Comparison of ENCODE assay signal across 8 cellular contexts in the genomic region with DNA sequence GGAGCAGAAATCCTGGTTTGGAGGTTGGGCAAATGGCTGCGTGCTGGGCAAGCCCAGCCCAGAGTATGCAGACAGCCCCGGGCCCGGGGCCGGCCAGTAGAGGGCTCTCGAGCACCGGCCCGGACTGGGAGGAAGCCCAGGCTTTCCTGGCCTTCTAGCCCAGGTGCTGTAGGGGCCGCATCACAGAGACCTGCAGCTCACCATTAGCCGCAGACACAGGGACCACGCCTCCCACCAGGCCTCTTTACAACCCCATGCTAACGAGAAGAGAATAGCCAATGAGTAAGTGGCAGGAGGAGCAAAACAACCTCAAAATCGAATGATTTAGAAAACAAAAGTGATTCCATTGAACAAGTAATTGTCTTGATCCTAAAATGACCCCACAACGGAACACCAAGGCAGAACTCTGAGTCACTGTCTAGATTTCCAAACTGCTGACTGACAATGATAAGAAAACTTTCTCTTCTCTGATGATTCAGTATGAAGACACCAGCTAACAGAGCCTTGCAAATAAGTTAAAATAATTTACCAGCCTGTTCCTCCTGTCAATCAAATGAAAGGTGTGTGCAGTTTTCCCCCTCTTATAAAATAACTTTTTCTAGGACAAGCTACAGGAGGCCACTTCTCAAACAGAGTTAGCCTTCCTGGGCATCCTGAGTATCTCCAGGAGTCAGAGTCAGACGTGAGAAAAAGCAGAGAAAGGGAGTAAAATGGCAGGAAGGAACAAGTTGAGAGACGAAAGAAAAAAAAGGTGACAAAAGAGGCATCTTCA.
DNase-seq lines count a peak whose midpoint lies in the region; ATAC-seq, FAIRE-seq and TF ChIP-seq lines count a peak whose summit lies in the region.

No MANE protein-coding gene starts in this region.

- peaks cover 19% of the 10 kb centered on the region for H3K4me1 Mint-ChIP-seq in endothelial cell (ENCODE audit: unreplicated experiment)

- POLR2A ChIA-PET in AG04450 (lab: Yijun Ruan, JAX), result interaction anchor here (0.6 to 0.7 kb wide), 2 partner anchors 152 to 324 kb away, joined by 4 to 9 read pairs; no protein-coding TSS in a partner anchor

- peaks cover 4% of the 10 kb centered on the region for H3K36me3 Mint-ChIP-seq in endothelial cell (ENCODE audit: low read depth, unreplicated experiment)

- peak; percentile 63 for ATAC-seq in HG03159 (IDR thresholded peaks at IDR 0.05; ENCODE audit: unreplicated experiment)

- peak; percentile 63 for FAIRE-seq in GM18507 (lab: Jason Lieb, UNC)

- no peak overlapping the region for H3K27ac Mint-ChIP-seq in endothelial cell (ENCODE audit: unreplicated experiment)

- H3K27me3 ChIP-seq in AG04450 (ENCODE audit: control insufficient read depth, insufficient read depth, low read length), result peaks cover 11% of the 10 kb centered on the region

- H3K9me3 ChIP-seq in AG04450 (ENCODE audit: control insufficient read depth, insufficient read depth, low read length), result no peaks in the 10 kb centered on the region

- peak; percentile 96 for TF ChIP-seq CTCF in AG04450 (IDR thresholded peaks at IDR 0.05; ENCODE audit: low read depth, low read length)
- peak; percentile 46 for TF ChIP-seq CTCF in endothelial cell (IDR thresholded peaks at IDR 0.05; ENCODE audit: unreplicated experiment)

- CTCF ChIA-PET in AG04450 (lab: Charles Lee), result interaction anchor here (0.6 to 5.0 kb wide), 43 partner anchors 8 to 1359 kb away, joined by 3 to 143 read pairs (median 4); no protein-coding TSS in a partner anchor

- DNase-seq in AG04450 (ENCODE audit: low read depth, low spot score) (no peak), GM18507 (ENCODE audit: extremely low spot score, insufficient read length, low read depth) (peak; percentile 49), NCI-H82 (lab: John Stamatoyannopoulos, UW) (peak; percentile 88), endothelial cell (ENCODE audit: low spot score) (peak; percentile 88), middle frontal gyrus (ENCODE audit: extremely low spot score, low spot score) (peak; percentile 40)
- DNase-seq in activated CD8-positive, alpha-beta memory T cell treated with anti-CD3 and anti-CD28 coated beads for 48 hours (ENCODE audit: low read depth in 2 of 3, low spot score in 2 of 3), result peak; percentile 32 to 44 (median 36)
- peak; percentile 55 to 73 for DNase-seq in stimulated activated CD8-positive, alpha-beta memory T cell treated with anti-CD3 and anti-CD28 coated beads, Interleukin-7, amount 100 ng/mL, for 48 hours (ENCODE audit: extremely low read depth in 1 of 2, low read depth in 1 of 2)

- no peak overlapping the region for H3K27ac ChIP-seq in AG04450 (ENCODE audit: low read depth, low read length)

- peaks cover 12% of the 10 kb centered on the region for H3K27me3 Mint-ChIP-seq in endothelial cell (ENCODE audit: unreplicated experiment)

- H3K9me3 Mint-ChIP-seq in endothelial cell (ENCODE audit: unreplicated experiment), result no peaks in the 10 kb centered on the region

- no peak overlapping the region for H3K4me3 Mint-ChIP-seq in endothelial cell (ENCODE audit: unreplicated experiment)

- H3K4me3 ChIP-seq in AG04450 (ENCODE audit: low read depth, low read length), result no peak overlapping the region; the same call in none of the 2 replicates
